7 cellular contexts compared by ENCODE assay signal in genomic region chr14:105575012-105575700, GRCh38.
DNase-seq lines count a peak whose midpoint lies in the region; ATAC-seq, FAIRE-seq and TF ChIP-seq lines count a peak whose summit lies in the region.
"Not testable (repeated sequence)": the region's sequence is repeated elsewhere in the genome, so short reads cannot be mapped to it uniquely, and the experiment has no call there.

No MANE protein-coding gene starts in this region.

- not testable (repeated sequence) for H3K27me3 ChIP-seq in RWPE2 (ENCODE audit: insufficient read depth, poor library complexity, severe bottlenecking)

- not testable (repeated sequence) for H3K27ac ChIP-seq in RWPE2 (ENCODE audit: poor library complexity, severe bottlenecking)

- TF ChIP-seq POLR2A in H54 (IDR thresholded peaks at IDR 0.05; ENCODE audit: low read depth, low read length): not testable (repeated sequence)

- not testable (repeated sequence) for TF ChIP-seq CTCF in RWPE2 (IDR thresholded peaks at IDR 0.05; ENCODE audit: poor library complexity, severe bottlenecking)

- peak; percentile 65 for ATAC-seq in GM18867 (IDR thresholded peaks at IDR 0.05; ENCODE audit: unreplicated experiment)
- ATAC-seq in GM19463 (IDR thresholded peaks at IDR 0.05; ENCODE audit: unreplicated experiment): peak; percentile 57
- ATAC-seq in HG02981 (IDR thresholded peaks at IDR 0.05; ENCODE audit: unreplicated experiment): peak; percentile 52
- peak; percentile 62 for ATAC-seq in HG03439 (IDR thresholded peaks at IDR 0.05; ENCODE audit: unreplicated experiment)
- ATAC-seq in RWPE2 (ENCODE audit: low read depth): peak; percentile 81

- not testable (repeated sequence) for H3K9me3 ChIP-seq in RWPE2 (ENCODE audit: severe bottlenecking)

- not testable (repeated sequence) for H3K4me3 ChIP-seq in RWPE2 (ENCODE audit: severe bottlenecking)

- DNase-seq in H54 (ENCODE audit: insufficient read length, low spot score); RWPE2 (ENCODE audit: low spot score): not testable (repeated sequence)
- DNase-seq in islet precursor cell: peak; percentile 9

- FAIRE-seq in H54 (lab: Jason Lieb, UNC): peak; percentile 77

- H3K4me1 ChIP-seq in RWPE2 (ENCODE audit: insufficient read depth, poor library complexity, severe bottlenecking): not testable (repeated sequence)

- H3K36me3 ChIP-seq in RWPE2 (ENCODE audit: low read depth): not testable (repeated sequence)
